13 cellular contexts compared by ENCODE assay signal in the genomic region with DNA sequence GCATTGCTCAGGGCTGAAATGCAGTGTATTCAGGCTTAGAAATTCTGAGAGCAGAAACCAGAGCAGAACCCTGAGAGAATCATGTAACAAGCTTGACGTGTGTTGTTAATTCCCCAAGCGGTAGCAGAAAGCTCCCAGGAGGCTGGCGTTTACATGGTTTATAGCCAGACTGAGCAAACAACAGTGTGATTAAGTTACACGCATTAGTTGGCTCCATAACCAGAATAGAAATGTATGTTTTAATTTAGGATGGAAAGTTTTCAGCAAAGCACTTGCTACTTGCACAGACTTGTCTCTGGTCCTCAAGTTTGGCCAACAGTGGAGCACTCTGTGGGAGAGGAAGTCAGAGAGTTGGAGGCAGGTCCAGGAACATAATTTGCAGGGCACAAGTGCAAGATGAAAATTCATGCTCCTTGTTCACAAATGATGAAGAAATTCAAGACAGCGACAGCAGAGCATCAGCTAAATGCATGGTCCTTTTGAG.
DNase-seq lines count a peak whose midpoint lies in the region; ATAC-seq and TF ChIP-seq lines count a peak whose summit lies in the region.
"Had no signal": no experiment of that assay in that cellular context is flagged by ENCODE, and none has a peak within 500 bp of the region (broad histone marks: within the 10 kb centered on the region; RNA-seq: fewer than 3 reads in every experiment).

No MANE protein-coding gene starts in this region.

- H3K9me3 ChIP-seq in heart right ventricle (no peaks in the 10 kb centered on the region), esophagus muscularis mucosa (no peaks in the 10 kb centered on the region)
- H3K9me3 ChIP-seq: SJSA1, transverse colon had no signal

- peak overlapping the region in 2 of 10 donors; percentile 41 to 44 for H3K27ac ChIP-seq in heart right ventricle
- peak overlapping the region; percentile 53 for H3K27ac ChIP-seq in caudate nucleus (ENCODE audit: low read depth, low read length)
- peak overlapping the region; percentile 12 for H3K27ac ChIP-seq in temporal lobe (ENCODE audit: low read depth, low read length)
- no peak overlapping the region for H3K27ac ChIP-seq in esophagus muscularis mucosa (replicated peaks in 1 of 4)
- H3K27ac ChIP-seq: SJSA1 had no signal

- H3K36me3 ChIP-seq in heart right ventricle: no peaks in the 10 kb centered on the region
- no peaks in the 10 kb centered on the region for H3K36me3 ChIP-seq in esophagus muscularis mucosa
- H3K36me3 ChIP-seq: SJSA1, transverse colon had no signal

- TF ChIP-seq POLR2A in esophagus muscularis mucosa (IDR thresholded peaks at IDR 0.05; ENCODE audit: low read depth): no peak

- WGBS in heart right ventricle, 2 donors: 75 to 84% methylated on average over 5 of the region's 5 CpGs
- 78% methylated on average over 5 of the region's 5 CpGs for whole genome bisulfite sequencing in esophagus muscularis mucosa

- H3K27me3 ChIP-seq in heart right ventricle (no peaks in the 10 kb centered on the region), esophagus muscularis mucosa (no peaks in the 10 kb centered on the region)
- H3K27me3 ChIP-seq: SJSA1, transverse colon had no signal

- H3K4me3 ChIP-seq in heart right ventricle (no peak overlapping the region), esophagus muscularis mucosa (no peak overlapping the region)
- H3K4me3 ChIP-seq: SJSA1, transverse colon had no signal

- intact Hi-C loops in cardiac septum (cut with DNase I): no loop called here
- intact Hi-C loops in heart right ventricle (cut with DNase I): no loop called here
- intact Hi-C loops in esophagus muscularis mucosa (cut with DNase I): no loop called here

- no peak for TF ChIP-seq EP300 in esophagus muscularis mucosa (IDR thresholded peaks at IDR 0.05)

- TF ChIP-seq CTCF in heart right ventricle (IDR thresholded peaks at IDR 0.05) (no peak), esophagus muscularis mucosa (IDR thresholded peaks at IDR 0.05) (no peak)

- peaks cover 0 to 31% (median 9%) of the 10 kb centered on the region in 9 donors for H3K4me1 ChIP-seq in heart right ventricle
- H3K4me1 ChIP-seq in esophagus muscularis mucosa: peaks cover 5 to 18% (median 15%) of the 10 kb centered on the region in 4 donors

- ATAC-seq in heart right ventricle: no peak
- ATAC-seq in GM18858 (IDR thresholded peaks at IDR 0.05; ENCODE audit: unreplicated experiment): no peak
- ATAC-seq in GM19023 (IDR thresholded peaks at IDR 0.05; ENCODE audit: unreplicated experiment): no peak

- DNase-seq in cardiac septum (ENCODE audit: low spot score): peak; percentile 50
- DNase-seq in heart right ventricle: no peak
- peak; percentile 94 for DNase-seq in NCI-H2171 treated with DMSO at 0.1 percent for 48 hours (lab: John Stamatoyannopoulos, UW)
- no peak for DNase-seq in caudate nucleus (lab: John Stamatoyannopoulos, UW)
- DNase-seq in esophagus muscularis mucosa (ENCODE audit: extremely low spot score): no peak
- DNase-seq: activated naive CD4-positive, alpha-beta T cell treated with anti-CD3 and anti-CD28 coated beads, Interleukin-2, amount 10 ng/mL, durations not matched to agents 7 days and 5 days; KBM-7; nucleus accumbens; transverse colon had no signal

Comparison
In these comparisons a context has a peak if more than half of its experiments do, and no peak if none do; other contexts are left out.
1. DNase-seq: peak in cardiac septum (single experiment) and NCI-H2171 treated with DMSO at 0.1 percent for 48 hours (single experiment); none in heart right ventricle (0 of 2), caudate nucleus (0 of 61) and esophagus muscularis mucosa (single experiment).
2. H3K27ac ChIP-seq: peak in caudate nucleus (single experiment) and temporal lobe (single experiment); none in esophagus muscularis mucosa (0 of 4).